Comparison of ENCODE assay signal across 12 cellular contexts in the genomic region with DNA sequence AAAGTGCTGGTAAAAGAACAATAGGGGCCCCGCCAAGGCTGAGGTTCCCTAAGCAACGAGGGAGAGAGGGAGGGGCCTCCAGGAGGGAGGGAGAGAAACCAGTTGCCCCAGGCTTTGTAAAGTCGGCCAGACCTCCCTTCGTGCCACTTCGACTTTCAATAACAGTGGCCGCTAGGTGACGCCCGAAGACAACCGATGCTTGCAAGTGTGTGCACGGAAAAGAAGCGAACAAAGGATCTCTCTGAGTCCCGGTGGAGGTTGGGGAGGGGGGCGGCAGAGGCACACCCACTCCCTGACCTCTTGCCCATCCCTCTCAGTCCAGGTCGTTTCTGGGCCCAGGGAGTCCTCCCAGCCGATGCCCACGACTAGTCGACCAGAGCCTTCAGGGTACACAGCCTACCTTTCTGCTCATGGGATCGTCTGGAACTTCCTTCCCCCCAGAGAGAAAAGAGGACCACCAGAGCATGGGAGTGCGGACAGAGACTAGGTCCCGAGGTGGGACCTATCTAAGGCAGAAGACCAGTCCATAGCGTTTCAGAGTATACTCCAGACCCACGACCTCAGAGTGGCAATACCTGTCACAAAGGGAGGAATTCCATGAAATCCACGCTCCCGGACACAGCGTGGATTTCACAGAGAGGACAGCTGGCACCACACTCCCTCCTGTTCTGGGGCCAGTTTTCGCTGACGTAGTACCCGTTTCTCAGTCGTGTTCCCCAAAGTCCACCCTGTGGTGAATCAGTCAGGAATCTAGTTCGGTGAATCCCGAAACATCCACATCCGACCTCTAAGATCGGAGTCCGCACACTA.
DNase-seq lines count a peak whose midpoint lies in the region; ATAC-seq and TF ChIP-seq lines count a peak whose summit lies in the region.
"Had no signal": no experiment of that assay in that cellular context is flagged by ENCODE, and none has a peak within 500 bp of the region (broad histone marks: within the 10 kb centered on the region; RNA-seq: fewer than 3 reads in every experiment).

No MANE protein-coding gene starts in this region.

- H3K4me3 ChIP-seq in Caco-2 (ENCODE audit: low read depth, low read length) = no peak overlapping the region
- H3K4me3 ChIP-seq in RWPE2 (ENCODE audit: severe bottlenecking) = no peak overlapping the region
- no peak overlapping the region for H3K4me3 ChIP-seq in left lung

- H3K36me3 Mint-ChIP-seq in Caco-2 (ENCODE audit: insufficient read depth, unreplicated experiment) = no peaks in the 10 kb centered on the region
- no peaks in the 10 kb centered on the region for H3K36me3 Mint-ChIP-seq in stimulated activated naive B cell treated with anti-CD40 and anti-IgM and Interleukin-4, amounts not matched to agents 10 μg/mL and 1 μg/mL and 100 μg/mL, for 72 hours

- intact Hi-C loops in Caco-2 (cut with micrococcal nuclease; ENCODE audit: unreplicated experiment) (loop anchor here (1.0 kb wide), 2 partner anchors 84 to 262 kb away; a partner anchor contains a TSS), left lung (cut with DNase I) (no loop called here)

- no peak; the same call in 1 of the 2 replicates for TF ChIP-seq EP300 in Ishikawa (IDR thresholded peaks at IDR 0.05; ENCODE audit: borderline replicate concordance)

- CTCF ChIA-PET in Caco-2 (lab: Charles Lee) = no interaction called here

- H3K27me3 ChIP-seq in Caco-2 (replicated peaks; ENCODE audit: control insufficient read depth, insufficient read depth, low read length) = no peaks in the 10 kb centered on the region
- no peaks in the 10 kb centered on the region for H3K27me3 ChIP-seq in RWPE2 (ENCODE audit: insufficient read depth, poor library complexity, severe bottlenecking)
- no peaks in the 10 kb centered on the region for H3K27me3 ChIP-seq in left lung

- no peak for ATAC-seq in RWPE2 (ENCODE audit: low read depth)
- ATAC-seq in left lung = peak; percentile 52
- ATAC-seq in stimulated activated naive B cell treated with anti-CD40 and anti-IgM and Interleukin-4, amounts not matched to agents 10 μg/mL and 1 μg/mL and 100 μg/mL, for 72 hours (replicated peaks) = no peak
- no peak for ATAC-seq in GM19328 (IDR thresholded peaks at IDR 0.05; ENCODE audit: unreplicated experiment)

- no peaks in the 10 kb centered on the region for H3K4me1 ChIP-seq in Caco-2
- no peaks in the 10 kb centered on the region for H3K4me1 ChIP-seq in RWPE2 (ENCODE audit: insufficient read depth, poor library complexity, severe bottlenecking)
- no peaks in the 10 kb centered on the region for H3K4me1 ChIP-seq in left lung

- TF ChIP-seq RAD21 in Ishikawa (IDR thresholded peaks at IDR 0.05; ENCODE audit: low read depth) = peak; percentile 100

- no TSS peak for BruUV-seq in Caco-2 (replicated peaks; lab: Mats Ljungman, UMichigan)

- POLR2A ChIA-PET in Caco-2 (lab: Charles Lee) = no interaction called here

- H3K27me3 Mint-ChIP-seq in Caco-2 (ENCODE audit: insufficient read depth, unreplicated experiment) = no peaks in the 10 kb centered on the region
- no peaks in the 10 kb centered on the region for H3K27me3 Mint-ChIP-seq in stimulated activated naive B cell treated with anti-CD40 and anti-IgM and Interleukin-4, amounts not matched to agents 10 μg/mL and 1 μg/mL and 100 μg/mL, for 72 hours

- no peaks in the 10 kb centered on the region for H3K36me3 ChIP-seq in Caco-2 (ENCODE audit: control insufficient read depth, insufficient read depth, low read length)
- H3K36me3 ChIP-seq in RWPE2 (ENCODE audit: low read depth) = no peaks in the 10 kb centered on the region
- H3K36me3 ChIP-seq in left lung = no peaks in the 10 kb centered on the region

- no peak overlapping the region for H3K4me3 Mint-ChIP-seq in Caco-2 (ENCODE audit: unreplicated experiment)
- no peak overlapping the region for H3K4me3 Mint-ChIP-seq in stimulated activated naive B cell treated with anti-CD40 and anti-IgM and Interleukin-4, amounts not matched to agents 10 μg/mL and 1 μg/mL and 100 μg/mL, for 72 hours

- H3K9me3 Mint-ChIP-seq in Caco-2 (ENCODE audit: unreplicated experiment) = peaks cover 46% of the 10 kb centered on the region
- peaks cover 11 to 21% of the 10 kb centered on the region in 2 donors for H3K9me3 Mint-ChIP-seq in stimulated activated naive B cell treated with anti-CD40 and anti-IgM and Interleukin-4, amounts not matched to agents 10 μg/mL and 1 μg/mL and 100 μg/mL, for 72 hours

- DNase-seq in Caco-2 (peak; percentile 58 to 62), RWPE2 (ENCODE audit: low spot score) (no peak), left lung (peak in 1 of 2 donors; percentile 38), AG20443 (ENCODE audit: low spot score) (no peak)
- no peak for DNase-seq in stimulated activated CD4-positive, alpha-beta T cell treated with anti-CD3 and anti-CD28 coated beads, Interleukin-4, amount 100 ng/mL, for 24 hours
- DNase-seq in stimulated activated naive B cell treated with anti-CD40 and anti-IgM and Interleukin-4, amounts not matched to agents 10 μg/mL and 1 μg/mL and 100 μg/mL, for 72 hours = no peak
- DNase-seq: activated T-cell treated with anti-CD3 and anti-CD28 coated beads for 4 hours; GOT3; stimulated activated CD4-positive, alpha-beta T cell treated with anti-CD3 and anti-CD28 coated beads, Interleukin-1b, Interleukin-23, amount 100 ng/mL, for 48 hours; T-helper 2 cell had no signal

- H3K27ac Mint-ChIP-seq in Caco-2 (ENCODE audit: unreplicated experiment) = no peak overlapping the region
- no peak overlapping the region for H3K27ac Mint-ChIP-seq in stimulated activated naive B cell treated with anti-CD40 and anti-IgM and Interleukin-4, amounts not matched to agents 10 μg/mL and 1 μg/mL and 100 μg/mL, for 72 hours

- H3K27ac ChIP-seq in RWPE2 (ENCODE audit: poor library complexity, severe bottlenecking) (no peak overlapping the region), left lung (no peak overlapping the region)

- H3K4me1 Mint-ChIP-seq in Caco-2 (ENCODE audit: low read depth, unreplicated experiment) = no peaks in the 10 kb centered on the region
- no peaks in the 10 kb centered on the region for H3K4me1 Mint-ChIP-seq in stimulated activated naive B cell treated with anti-CD40 and anti-IgM and Interleukin-4, amounts not matched to agents 10 μg/mL and 1 μg/mL and 100 μg/mL, for 72 hours

- TF ChIP-seq CTCF in Caco-2 (IDR thresholded peaks at IDR 0.05; ENCODE audit: insufficient read depth in 1 of 2, low read depth in 1 of 2, low read length in 1 of 2, severe bottlenecking in 1 of 2, unreplicated experiment in 1 of 2) (peak; percentile 37 to 45), RWPE2 (IDR thresholded peaks at IDR 0.05; ENCODE audit: poor library complexity, severe bottlenecking) (peak; percentile 7), left lung (IDR thresholded peaks at IDR 0.05) (no peak)

- H3K9me3 ChIP-seq in Caco-2 (0 out of 2 replicates have a peak, but pooled peaks cover 8% of the 10 kb centered on the region), RWPE2 (ENCODE audit: severe bottlenecking) (no peaks in the 10 kb centered on the region), left lung (peaks cover 0 to 75% of the 10 kb centered on the region in 2 donors)

TF ChIP-seq in Ishikawa, 13 proteins besides CTCF, POLR2A, EP300 and RAD21:
- TF ChIP-seq ZBTB7A (IDR thresholded peaks at IDR 0.05; ENCODE audit: low read depth) (peak; percentile 69; the same call in 1 of the 2 replicates), TEAD4 (IDR thresholded peaks at IDR 0.05) (peak; percentile 22; the same call in 1 of the 2 replicates), EGR1 (IDR thresholded peaks at IDR 0.05) (no peak), NFIC (IDR thresholded peaks at IDR 0.05) (no peak), TAF1 (IDR thresholded peaks at IDR 0.05; ENCODE audit: low read depth) (no peak), YY1 (IDR thresholded peaks at IDR 0.05; ENCODE audit: low read depth) (no peak)
- TF ChIP-seq, protein P1, sequence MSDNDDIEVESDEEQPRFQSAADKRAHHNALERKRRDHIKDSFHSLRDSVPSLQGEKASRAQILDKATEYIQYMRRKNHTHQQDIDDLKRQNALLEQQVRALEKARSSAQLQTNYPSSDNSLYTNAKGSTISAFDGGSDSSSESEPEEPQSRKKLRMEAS (IDR thresholded peaks at IDR 0.05) = peak; percentile 56; the same call in 1 of the 2 replicates
- TF ChIP-seq, protein P2, sequence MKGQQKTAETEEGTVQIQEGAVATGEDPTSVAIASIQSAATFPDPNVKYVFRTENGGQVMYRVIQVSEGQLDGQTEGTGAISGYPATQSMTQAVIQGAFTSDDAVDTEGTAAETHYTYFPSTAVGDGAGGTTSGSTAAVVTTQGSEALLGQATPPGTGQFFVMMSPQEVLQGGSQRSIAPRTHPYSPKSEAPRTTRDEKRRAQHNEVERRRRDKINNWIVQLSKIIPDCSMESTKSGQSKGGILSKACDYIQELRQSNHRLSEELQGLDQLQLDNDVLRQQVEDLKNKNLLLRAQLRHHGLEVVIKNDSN (IDR thresholded peaks at IDR 0.05) = no peak

Comparison
In these comparisons a context has a peak if more than half of its experiments do, and no peak if none do; other contexts are left out.
1. DNase-seq: peak in Caco-2 (2 of 2); none in RWPE2 (single experiment), stimulated activated CD4-positive, alpha-beta T cell treated with anti-CD3 and anti-CD28 coated beads, Interleukin-4, amount 100 ng/mL, for 24 hours (single experiment), stimulated activated naive B cell treated with anti-CD40 and anti-IgM and Interleukin-4, amounts not matched to agents 10 μg/mL and 1 μg/mL and 100 μg/mL, for 72 hours (single experiment) and AG20443 (single experiment).
2. CTCF ChIP-seq: peak in Caco-2 (2 of 2) and RWPE2 (single experiment); none in left lung (0 of 2).